8 cellular contexts compared by ENCODE assay signal in genomic region chr22:41746563-41747400, GRCh38.
DNase-seq lines count a peak whose midpoint lies in the region; ATAC-seq and TF ChIP-seq lines count a peak whose summit lies in the region.

No MANE protein-coding gene starts in this region.

- peak; percentile 70 for ATAC-seq in GM18868 (IDR thresholded peaks at IDR 0.05; ENCODE audit: unreplicated experiment)
- ATAC-seq in HG03439 (IDR thresholded peaks at IDR 0.05; ENCODE audit: unreplicated experiment) = peak; percentile 65

- H3K4me3 ChIP-seq in AG10803 (ENCODE audit: low read length) = no peak overlapping the region

- DNase-seq in AG10803 (ENCODE audit: low read depth) (peak; percentile 84), NCI-H774 (lab: John Stamatoyannopoulos, UW) (peak; percentile 41), epidermal melanocyte (ENCODE audit: insufficient read length, low spot score) (peak; percentile 92), middle frontal gyrus (ENCODE audit: extremely low spot score, low spot score) (peak; percentile 54)
- DNase-seq in activated CD8-positive, alpha-beta memory T cell treated with anti-CD3 and anti-CD28 coated beads for 24 hours = peak; percentile 76
- DNase-seq in stimulated activated CD8-positive, alpha-beta memory T cell treated with anti-CD3 and anti-CD28 coated beads, Interleukin-4, amount 100 ng/mL, for 24 hours (ENCODE audit: low read depth) = peak; percentile 8

- TF ChIP-seq CTCF in AG10803 (conservative IDR thresholded peaks at IDR 0.05; ENCODE audit: low read length) = peak; percentile 90

Comparison
In these comparisons a context has a peak if more than half of its experiments do, and no peak if none do; other contexts are left out.
1. DNase-seq: peak in every context shown above with its lines; median percentile 92 in epidermal melanocyte; 84 in AG10803; 76 in activated CD8-positive, alpha-beta memory T cell treated with anti-CD3 and anti-CD28 coated beads for 24 hours; 54 in middle frontal gyrus; 41 in NCI-H774; 8 in stimulated activated CD8-positive, alpha-beta memory T cell treated with anti-CD3 and anti-CD28 coated beads, Interleukin-4, amount 100 ng/mL, for 24 hours.